In the genomic region with DNA sequence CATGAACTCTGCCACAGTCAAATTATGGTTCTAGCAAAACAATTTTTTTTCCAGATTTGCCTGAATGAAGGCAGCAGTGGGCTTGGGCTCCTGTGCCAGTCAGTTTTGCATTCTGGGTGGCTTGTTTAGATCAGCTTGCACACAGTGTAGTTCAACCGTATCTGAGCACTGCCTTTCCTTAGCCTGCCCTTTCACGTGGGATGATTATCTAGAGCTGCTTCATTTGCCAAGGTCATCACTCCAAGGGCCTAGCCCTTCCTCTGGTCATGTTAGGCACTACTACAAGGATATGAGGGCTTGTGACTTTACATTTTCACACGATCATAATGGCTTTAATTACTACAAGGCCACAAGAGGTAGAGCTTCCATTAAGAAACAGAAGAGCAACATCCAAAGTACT, we compare ENCODE assay signal across 26 cellular contexts.
"Had no signal": no experiment of that assay in that cellular context is flagged by ENCODE, and none has a peak within 500 bp of the region (broad histone marks: within the 10 kb centered on the region; RNA-seq: fewer than 3 reads in every experiment).

No MANE protein-coding gene starts in this region.

- H3K27me3 ChIP-seq: body of pancreas, breast epithelium, SJCRH30 had no signal

- H3K9me3 ChIP-seq: body of pancreas, breast epithelium had no signal

- H3K27ac ChIP-seq: body of pancreas, breast epithelium, SJCRH30, SK-N-MC had no signal

- DNase-seq: activated CD4-positive, alpha-beta T cell treated with anti-CD3 and anti-CD28 coated beads, Interleukin-2, amount 10 ng/mL, durations not matched to agents 24 days and 14 days; activated CD4-positive, alpha-beta T cell treated with anti-CD3 and anti-CD28 coated beads, Interleukin-2, amount 50 U/mL, for 4 hours; activated CD8-positive, alpha-beta T cell treated with anti-CD3 and anti-CD28 coated beads for 36 hours; activated effector memory CD4-positive, alpha-beta T cell treated with anti-CD3 and anti-CD28 coated beads, Interleukin-2, amount 50 U/mL, for 16 hours; activated naive CD4-positive, alpha-beta T cell; activated naive CD8-positive, alpha-beta T cell treated with anti-CD3 and anti-CD28 coated beads, Interleukin-2, amount 10 ng/mL, durations not matched to agents 7 days and 5 days; activated T-cell treated with anti-CD3 and anti-CD28 coated beads, Interleukin-2, amount 50 U/mL, for 1 hour; activated T-cell treated with anti-CD3 and anti-CD28 coated beads, Interleukin-2, amount 50 U/mL, for 72 hours; amygdala; body of pancreas; Karpas-422; KBM-7; NCI-H1105; NCI-H1417 treated with DMSO at 0.1 percent for 48 hours; NCI-H1694; NCI-H2029 treated with DMSO at 0.1 percent for 48 hours; NCI-H2107; NCI-H226; NCI-H446 treated with DMSO at 0.1 percent for 48 hours; NCI-H524; SHP77; SJCRH30 had no signal

- ATAC-seq: activated CD8-positive, alpha-beta T cell treated with anti-CD3 and anti-CD28 coated beads for 36 hours; activated T-cell treated with anti-CD3 and anti-CD28 coated beads, Interleukin-2, amount 50 U/mL, for 72 hours; activated T-helper 17 cell treated with anti-CD3 and anti-CD28 coated beads, Interleukin-2, amount 50 U/mL, for 72 hours; body of pancreas; Panc1 had no signal

- H3K4me1 ChIP-seq: body of pancreas, breast epithelium, SJCRH30 had no signal

- H3K4me3 ChIP-seq: body of pancreas, breast epithelium, SJCRH30, SK-N-MC had no signal

- H3K36me3 ChIP-seq: breast epithelium, SJCRH30 had no signal
